Comparison of ENCODE assay signal across 8 cellular contexts in the genomic region with DNA sequence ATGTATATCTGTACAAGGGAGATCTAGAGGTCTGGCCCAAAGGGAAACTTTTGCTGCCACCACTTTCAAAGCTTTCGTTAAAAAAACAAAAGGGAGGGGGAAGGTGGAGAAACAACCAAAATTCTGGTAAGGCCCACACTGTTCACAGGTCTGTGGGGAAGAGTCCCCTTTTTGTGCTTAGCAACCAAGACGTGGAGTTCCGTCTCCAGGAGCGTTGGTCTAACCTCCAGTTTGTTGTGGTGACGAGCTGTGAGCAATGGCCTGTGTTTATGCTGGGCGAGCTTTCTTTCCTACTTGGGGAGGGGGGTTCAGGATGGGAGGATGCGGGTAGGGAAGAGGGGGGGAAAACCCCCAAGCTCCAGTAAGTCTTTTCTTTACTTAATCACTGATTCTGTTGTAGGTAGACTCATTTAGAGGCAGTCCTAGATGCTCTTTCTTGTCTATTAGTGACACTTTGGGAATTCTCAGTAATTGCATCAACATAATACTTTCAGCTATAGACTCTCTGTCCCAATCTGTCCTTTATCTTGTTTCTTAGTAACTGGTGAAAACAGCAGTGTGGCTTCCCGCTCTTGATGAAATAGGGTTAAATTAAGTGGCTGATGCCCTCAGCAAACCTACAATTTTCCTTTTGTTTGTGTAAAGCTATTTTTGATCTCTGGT. TPM values are rescaled to one million over a fixed set of nuclear protein-coding genes. Genes with fewer than 3 reads are reported as not detected.
DNase-seq lines count a peak whose midpoint lies in the region; ATAC-seq and TF ChIP-seq lines count a peak whose summit lies in the region.

No MANE protein-coding gene starts in this region.

- TF ChIP-seq CTCF in AG04450 (IDR thresholded peaks at IDR 0.05; ENCODE audit: low read depth, low read length), result no peak
- TF ChIP-seq CTCF in SU-DHL-6 (IDR thresholded peaks at IDR 0.05; ENCODE audit: insufficient read depth, low read length, poor library complexity, severe bottlenecking), result no peak
- no peak for TF ChIP-seq CTCF in adrenal gland (IDR thresholded peaks at IDR 0.05)

- DNase-seq in AG04450 (ENCODE audit: low read depth, low spot score), result no peak
- peak in 1 of 7 donors; percentile 53 for DNase-seq in adrenal gland
- peak; percentile 41 for DNase-seq in iPS-NIHi7 (ENCODE audit: extremely low spot score)
- peak; percentile 76 for DNase-seq in stimulated activated CD4-positive, alpha-beta T cell treated with anti-CD3 and anti-CD28 coated beads, Interleukin-1b, Interleukin-23, amount 100 ng/mL, for 48 hours
- no peak for DNase-seq in NCI-H1048 (lab: John Stamatoyannopoulos, UW)

- H3K27ac ChIP-seq in AG04450 (ENCODE audit: low read depth, low read length) (peak overlapping the region; percentile 74), SU-DHL-6 (ENCODE audit: low read depth, low read length) (peak overlapping the region; percentile 56), adrenal gland (peak overlapping the region in 4 of 5 donors; percentile 93 to 100 (median 96))

- no peaks in the 10 kb centered on the region for H3K27me3 ChIP-seq in AG04450 (ENCODE audit: control insufficient read depth, insufficient read depth, low read length)
- no peaks in the 10 kb centered on the region for H3K27me3 ChIP-seq in SU-DHL-6 (ENCODE audit: low read length)
- H3K27me3 ChIP-seq in adrenal gland, result no peaks in the 10 kb centered on the region

- POLR2A ChIA-PET in AG04450 (lab: Yijun Ruan, JAX), result interaction anchor here (0.7 to 4.0 kb wide), 5 partner anchors 16 to 75 kb away, joined by 3 to 54 read pairs (median 4); partner anchors contain the start of genes AP4B1, DCLRE1B and OLFML3

- H3K9me3 ChIP-seq in AG04450 (ENCODE audit: control insufficient read depth, insufficient read depth, low read length), result no peaks in the 10 kb centered on the region; the same call in 1 of the 2 replicates
- no peaks in the 10 kb centered on the region for H3K9me3 ChIP-seq in SU-DHL-6 (ENCODE audit: insufficient read depth, low read length)
- no peaks in the 10 kb centered on the region for H3K9me3 ChIP-seq in adrenal gland (replicated peaks in 1 of 3)

- no peak for TF ChIP-seq POLR2A in adrenal gland (IDR thresholded peaks at IDR 0.05)

- H3K4me3 ChIP-seq in AG04450 (ENCODE audit: low read depth, low read length), result peak overlapping the region; percentile 98
- peak overlapping the region; percentile 81 for H3K4me3 ChIP-seq in SU-DHL-6 (ENCODE audit: insufficient read depth, low read length, poor library complexity, severe bottlenecking)
- H3K4me3 ChIP-seq in adrenal gland, result peak overlapping the region; percentile 3 to 99 (median 94)

- H2AFZ ChIP-seq in SU-DHL-6 (ENCODE audit: low read depth, low read length, severe bottlenecking), result peak overlapping the region; percentile 25

- peak overlapping the region; percentile 62 for H3K4me2 ChIP-seq in SU-DHL-6 (ENCODE audit: low read depth, low read length, poor library complexity, severe bottlenecking)

- CTCF ChIA-PET in AG04450 (lab: Charles Lee), result interaction anchor here (0.6 to 5.7 kb wide), 15 partner anchors 16 to 1215 kb away, joined by 3 to 31 read pairs (median 5); partner anchors contain the start of genes AP4B1 and DCLRE1B

- 1% methylated on average over 8 of the region's 8 CpGs for WGBS in adrenal gland, 4 donors

- peaks cover 7% of the 10 kb centered on the region for H3F3A ChIP-seq in SU-DHL-6 (ENCODE audit: insufficient read depth)

- intact Hi-C loops in adrenal gland (cut with DNase I), result no loop called here

- ATAC-seq in GM19025 (IDR thresholded peaks at IDR 0.05; ENCODE audit: low read depth, unreplicated experiment) (peak; percentile 8), HG03342 (IDR thresholded peaks at IDR 0.05; ENCODE audit: unreplicated experiment) (peak; percentile 60)

- H3K36me3 ChIP-seq in SU-DHL-6 (ENCODE audit: low read length), result no peaks in the 10 kb centered on the region
- no peaks in the 10 kb centered on the region for H3K36me3 ChIP-seq in adrenal gland (replicated peaks in 1 of 2)

- H3K79me2 ChIP-seq in SU-DHL-6 (ENCODE audit: insufficient read depth, low read length), result peaks cover 60% of the 10 kb centered on the region

- peaks cover 24 to 57% of the 10 kb centered on the region in 2 donors for H3K4me1 ChIP-seq in adrenal gland (replicated peaks in 1 of 2)

- H3K9me2 ChIP-seq in SU-DHL-6 (replicated peaks; ENCODE audit: insufficient read depth, low read length), result no peaks in the 10 kb centered on the region

- H3K9ac ChIP-seq in SU-DHL-6 (ENCODE audit: low read length), result peak overlapping the region; percentile 68

- H4K20me1 ChIP-seq in SU-DHL-6 (ENCODE audit: low read depth, low read length), result peaks cover 4% of the 10 kb centered on the region; the same call in 1 of the 2 replicates

RNA-seq across cellular contexts. Expression of gene HIPK1, which starts 1.5 kb away (rescaled TPM):
- polyA plus RNA-seq in AG04450 (2011; rRNA removed) (28.4 and 31.3 TPM in 2 replicates), adrenal gland (10 to 100 TPM; 13.0 to 37.2 (median 13.1) TPM)
- polyA minus RNA-seq in AG04450 (2011; rRNA and poly(A)+ RNA removed), result 119 and 124 TPM in 2 replicates
- total RNA-seq in adrenal gland, result 100 to 1,000 TPM in 1 of 8 donors, 10 to 100 TPM in 7; 57.1 to 102 (median 75.0) TPM

RNA-seq across cellular contexts. Expression of gene DCLRE1B, which starts 25.5 kb away (rescaled TPM):
- polyA plus RNA-seq in AG04450 (2011; rRNA removed) (2.7 and 3.2 TPM in 2 replicates), adrenal gland (1 to 10 TPM; 1.1 to 3.3 (median 1.4) TPM)
- polyA minus RNA-seq in AG04450 (2011; rRNA and poly(A)+ RNA removed), result 3.2 and 4.7 TPM in 2 replicates
- total RNA-seq in adrenal gland, result 1 to 10 TPM; 2.9 to 6.1 (median 4.5) TPM

RNA-seq across cellular contexts. Expression of gene AP4B1, which starts 26.0 kb away (rescaled TPM):
- polyA plus RNA-seq in AG04450 (2011; rRNA removed) (13.6 and 16.5 TPM in 2 replicates), adrenal gland (10 to 100 TPM; 15.7 to 18.0 (median 16.0) TPM)
- 17.0 and 17.1 TPM in 2 replicates for polyA minus RNA-seq in AG04450 (2011; rRNA and poly(A)+ RNA removed)
- total RNA-seq in adrenal gland, result 10 to 100 TPM in 7 of 8 donors, 1 to 10 TPM in 1; 9.8 to 18.7 (median 13.7) TPM

RNA-seq across cellular contexts. Expression of gene BCL2L15, which starts 43.2 kb away (rescaled TPM):
- polyA plus RNA-seq in AG04450 (2011; rRNA removed) (0.11 and 0.12 TPM in 2 replicates), adrenal gland (under 1 TPM; 0.26 to 0.48 (median 0.34) TPM)
- polyA minus RNA-seq in AG04450 (2011; rRNA and poly(A)+ RNA removed), result 0.04 and 0.05 TPM in 2 replicates
- 1 to 10 TPM in 2 of 8 donors, under 1 TPM in 4, not detected in 2; 0.07 to 1.3 (median 0.20) TPM for total RNA-seq in adrenal gland

RNA-seq across cellular contexts. Expression of gene OLFML3, which starts 48.6 kb away (rescaled TPM):
- polyA plus RNA-seq in AG04450 (2011; rRNA removed) (90.3 and 105 TPM in 2 replicates), adrenal gland (10 to 100 TPM; 20.7 to 33.4 (median 31.7) TPM)
- polyA minus RNA-seq in AG04450 (2011; rRNA and poly(A)+ RNA removed), result 35.2 and 43.1 TPM in 2 replicates
- total RNA-seq in adrenal gland, result 10 to 100 TPM; 13.6 to 99.6 (median 38.8) TPM

Comparison
In these comparisons a context has a peak if more than half of its experiments do, and no peak if none do; other contexts are left out.
1. DNase-seq: peak in iPS-NIHi7 (single experiment) and stimulated activated CD4-positive, alpha-beta T cell treated with anti-CD3 and anti-CD28 coated beads, Interleukin-1b, Interleukin-23, amount 100 ng/mL, for 48 hours (single experiment); none in AG04450 (single experiment) and NCI-H1048 (single experiment).
2. Peak in every context shown above with its lines, with median percentiles within 50 percentile points of each other: H3K27ac ChIP-seq and H3K4me3 ChIP-seq.